Comparison of ENCODE assay signal across 24 cellular contexts in the genomic region with DNA sequence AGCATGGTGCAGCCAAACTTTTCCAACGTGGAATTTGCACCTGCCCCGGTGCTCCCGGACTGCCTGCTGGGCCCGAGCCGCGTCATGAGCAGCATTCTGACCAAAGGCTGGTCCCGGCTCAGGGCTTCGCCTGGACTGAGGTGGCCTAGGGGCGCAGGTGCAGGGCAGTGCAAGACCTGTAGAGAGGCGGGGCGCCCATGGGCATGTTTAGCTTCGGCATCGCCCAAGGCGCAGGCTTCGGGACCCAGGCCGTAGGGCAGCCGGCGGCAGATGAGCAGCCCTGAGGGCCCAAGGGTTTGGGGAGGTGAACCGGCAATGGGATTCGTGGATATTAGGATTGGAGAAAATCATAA. TPM values are rescaled to one million over a fixed set of nuclear protein-coding genes. Genes with fewer than 3 reads are reported as not detected.
DNase-seq lines count a peak whose midpoint lies in the region; ATAC-seq, FAIRE-seq and TF ChIP-seq lines count a peak whose summit lies in the region.
"Had no signal": no experiment of that assay in that cellular context is flagged by ENCODE, and none has a peak within 500 bp of the region (broad histone marks: within the 10 kb centered on the region; RNA-seq: fewer than 3 reads in every experiment).

No MANE protein-coding gene starts in this region.

- no peak for ATAC-seq in activated CD8-positive, alpha-beta memory T cell treated with anti-CD3 and anti-CD28 coated beads, Interleukin-2, amount 10 ng/mL, durations not matched to agents 7 days and 5 days
- ATAC-seq in activated T-helper 17 cell treated with anti-CD3 and anti-CD28 coated beads, Interleukin-2, amount 50 U/mL, for 72 hours (replicated peaks), result no peak
- ATAC-seq in naive thymus-derived CD4-positive, alpha-beta T cell, result no peak

- intact Hi-C loops in naive thymus-derived CD4-positive, alpha-beta T cell (cut with micrococcal nuclease), result loop anchor here in 1 of 2 donors (1.0 to 2.0 kb wide), 5 partner anchors 35 to 167 kb away; partner anchors contain the start of genes ALKBH6, SDHAF1, THAP8 and WDR62

- DNase-seq in activated CD8-positive, alpha-beta memory T cell treated with anti-CD3 and anti-CD28 coated beads for 24 hours, result peak; percentile 58
- DNase-seq in activated CD8-positive, alpha-beta memory T cell treated with anti-CD3 and anti-CD28 coated beads, Interleukin-2, amount 10 ng/mL, durations not matched to agents 7 days and 5 days, result no peak
- DNase-seq in CD8-positive, alpha-beta memory T cell, result no peak
- no peak for DNase-seq in naive thymus-derived CD4-positive, alpha-beta T cell
- DNase-seq in stimulated activated CD4-positive, alpha-beta T cell treated with anti-CD3 and anti-CD28 coated beads, Interleukin-4, amount 100 ng/mL, for 4 hours, result no peak
- no peak for DNase-seq in NCI-H524 treated with DMSO at 0.1 percent for 48 hours (lab: John Stamatoyannopoulos, UW)
- no peak for DNase-seq in H54 (ENCODE audit: insufficient read length, low spot score)
- DNase-seq: activated CD4-positive, alpha-beta T cell treated with anti-CD3 and anti-CD28 coated beads for 1 hour; activated CD8-positive, alpha-beta memory T cell treated with anti-CD3 and anti-CD28 coated beads, Interleukin-2, amount 50 U/mL, for 48 hours; activated gamma-delta T cell treated with Interleukin-2 at 50 U/mL for 16 hours; anterior cingulate cortex; dermis blood vessel endothelial cell; DMS 273 treated with DMSO at 0.1 percent for 48 hours; Kasumi-1; nephron progenitor cell; PC-3; SHP77 treated with DMSO at 0.1 percent for 48 hours; uterus had no signal

- POLR2A ChIA-PET in CD8-positive, alpha-beta memory T cell (lab: Charles Lee), result no interaction called here
- POLR2A ChIA-PET in naive thymus-derived CD4-positive, alpha-beta T cell (lab: Charles Lee), result no interaction called here

- no peaks in the 10 kb centered on the region for H3K9me3 Mint-ChIP-seq in activated CD8-positive, alpha-beta memory T cell treated with anti-CD3 and anti-CD28 coated beads, Interleukin-2, amount 10 ng/mL, durations not matched to agents 7 days and 5 days (ENCODE audit: low read depth)
- no peaks in the 10 kb centered on the region for H3K9me3 Mint-ChIP-seq in CD8-positive, alpha-beta memory T cell
- no peaks in the 10 kb centered on the region for H3K9me3 Mint-ChIP-seq in activated T-helper 17 cell treated with anti-CD3 and anti-CD28 coated beads, Interleukin-2, amount 50 U/mL, for 72 hours
- peaks cover 0 to 6% (median 0%) of the 10 kb centered on the region in 11 donors for H3K9me3 Mint-ChIP-seq in naive thymus-derived CD4-positive, alpha-beta T cell

- H3K36me3 ChIP-seq in CD8-positive, alpha-beta memory T cell (ENCODE audit: insufficient read depth, low read length), result no peaks in the 10 kb centered on the region
- no peaks in the 10 kb centered on the region for H3K36me3 ChIP-seq in naive thymus-derived CD4-positive, alpha-beta T cell (ENCODE audit: control insufficient read depth in 2 of 3, insufficient read depth in 3 of 3, low read length in 3 of 3)
- H3K36me3 ChIP-seq: cardiac muscle cell, uterus had no signal

- peak overlapping the region; percentile 36 for H3K4me3 ChIP-seq in CD8-positive, alpha-beta memory T cell (ENCODE audit: low read length)
- H3K4me3 ChIP-seq in naive thymus-derived CD4-positive, alpha-beta T cell (ENCODE audit: low read length), result peak overlapping the region; percentile 79
- H3K4me3 ChIP-seq: cardiac muscle cell, uterus had no signal

- H3K9me3 ChIP-seq in CD8-positive, alpha-beta memory T cell (ENCODE audit: low read length), result no peaks in the 10 kb centered on the region
- no peaks in the 10 kb centered on the region for H3K9me3 ChIP-seq in naive thymus-derived CD4-positive, alpha-beta T cell (ENCODE audit: control insufficient read depth in 2 of 3, low read length in 3 of 3)
- H3K9me3 ChIP-seq: uterus had no signal

- FAIRE-seq in H54 (lab: Jason Lieb, UNC), result no peak
- FAIRE-seq: G401.6, TTC549 had no signal

- H3K4me1 ChIP-seq in CD8-positive, alpha-beta memory T cell (ENCODE audit: insufficient read depth, low read length), result peaks cover 38% of the 10 kb centered on the region
- H3K4me1 ChIP-seq in naive thymus-derived CD4-positive, alpha-beta T cell (ENCODE audit: control insufficient read depth in 2 of 2, insufficient read depth in 2 of 2, low read length in 2 of 2), result peaks cover 18 to 33% of the 10 kb centered on the region in 2 donors

- CTCF ChIA-PET in activated CD8-positive, alpha-beta memory T cell treated with anti-CD3 and anti-CD28 coated beads, Interleukin-2, amount 10 ng/mL, durations not matched to agents 7 days and 5 days (lab: Charles Lee), result interaction anchor here (1.1 kb wide), 1 partner anchor 93 kb away, joined by 3 read pairs; no protein-coding TSS in a partner anchor
- CTCF ChIA-PET in CD8-positive, alpha-beta memory T cell (lab: Charles Lee), result interaction anchor here (0.8 kb wide), 1 partner anchor 36 kb away, joined by 3 read pairs; no protein-coding TSS in a partner anchor
- CTCF ChIA-PET in naive thymus-derived CD4-positive, alpha-beta T cell (lab: Charles Lee), result interaction anchor here (1.0 to 2.9 kb wide), 4 partner anchors 10 to 93 kb away, joined by 3 to 28 read pairs (median 6); no protein-coding TSS in a partner anchor

- H3K27ac ChIP-seq in CD8-positive, alpha-beta memory T cell (ENCODE audit: low read depth, low read length), result no peak overlapping the region
- no peak overlapping the region for H3K27ac ChIP-seq in naive thymus-derived CD4-positive, alpha-beta T cell (ENCODE audit: low read depth, low read length)
- H3K27ac ChIP-seq: C4-2B, cardiac muscle cell, uterus had no signal

- TF ChIP-seq POLR2A in H54 (IDR thresholded peaks at IDR 0.05; ENCODE audit: low read depth, low read length), result no peak

- H3K4me3 Mint-ChIP-seq in activated CD8-positive, alpha-beta memory T cell treated with anti-CD3 and anti-CD28 coated beads, Interleukin-2, amount 10 ng/mL, durations not matched to agents 7 days and 5 days, result no peak overlapping the region
- H3K4me3 Mint-ChIP-seq in CD8-positive, alpha-beta memory T cell, result peak overlapping the region in 6 of 7 donors; percentile 70 to 79 (median 72)
- peak overlapping the region; percentile 74 for H3K4me3 Mint-ChIP-seq in activated T-helper 17 cell treated with anti-CD3 and anti-CD28 coated beads, Interleukin-2, amount 50 U/mL, for 72 hours
- peak overlapping the region; percentile 28 to 83 (median 76) for H3K4me3 Mint-ChIP-seq in naive thymus-derived CD4-positive, alpha-beta T cell
- H3K4me3 Mint-ChIP-seq: nephron progenitor cell had no signal

- H3K4me1 Mint-ChIP-seq in activated CD8-positive, alpha-beta memory T cell treated with anti-CD3 and anti-CD28 coated beads, Interleukin-2, amount 10 ng/mL, durations not matched to agents 7 days and 5 days, result peaks cover 15% of the 10 kb centered on the region
- peaks cover 26 to 51% (median 33%) of the 10 kb centered on the region in 3 donors for H3K4me1 Mint-ChIP-seq in CD8-positive, alpha-beta memory T cell
- H3K4me1 Mint-ChIP-seq in activated T-helper 17 cell treated with anti-CD3 and anti-CD28 coated beads, Interleukin-2, amount 50 U/mL, for 72 hours, result peaks cover 7% of the 10 kb centered on the region
- peaks cover 16 to 50% (median 39%) of the 10 kb centered on the region in 7 donors for H3K4me1 Mint-ChIP-seq in naive thymus-derived CD4-positive, alpha-beta T cell
- H3K4me1 Mint-ChIP-seq: nephron progenitor cell had no signal

- no peaks in the 10 kb centered on the region for H3K27me3 ChIP-seq in CD8-positive, alpha-beta memory T cell (ENCODE audit: insufficient read depth, low read length, poor library complexity, severe bottlenecking)
- H3K27me3 ChIP-seq in naive thymus-derived CD4-positive, alpha-beta T cell (ENCODE audit: control insufficient read depth in 2 of 2, insufficient read depth in 2 of 2, low read length in 2 of 2), result no peaks in the 10 kb centered on the region

- H3K27ac Mint-ChIP-seq in activated CD8-positive, alpha-beta memory T cell treated with anti-CD3 and anti-CD28 coated beads, Interleukin-2, amount 10 ng/mL, durations not matched to agents 7 days and 5 days, result no peak overlapping the region
- H3K27ac Mint-ChIP-seq in CD8-positive, alpha-beta memory T cell, result peak overlapping the region in 1 of 8 donors; percentile 48
- no peak overlapping the region for H3K27ac Mint-ChIP-seq in activated T-helper 17 cell treated with anti-CD3 and anti-CD28 coated beads, Interleukin-2, amount 50 U/mL, for 72 hours
- H3K27ac Mint-ChIP-seq in naive thymus-derived CD4-positive, alpha-beta T cell, result peak overlapping the region in 1 of 9 donors; percentile 8
- H3K27ac Mint-ChIP-seq: nephron progenitor cell had no signal

- H3K36me3 Mint-ChIP-seq in activated CD8-positive, alpha-beta memory T cell treated with anti-CD3 and anti-CD28 coated beads, Interleukin-2, amount 10 ng/mL, durations not matched to agents 7 days and 5 days, result peaks cover 3% of the 10 kb centered on the region
- H3K36me3 Mint-ChIP-seq in CD8-positive, alpha-beta memory T cell, result no peaks in the 10 kb centered on the region
- no peaks in the 10 kb centered on the region for H3K36me3 Mint-ChIP-seq in activated T-helper 17 cell treated with anti-CD3 and anti-CD28 coated beads, Interleukin-2, amount 50 U/mL, for 72 hours (ENCODE audit: low read depth)
- peaks cover 0 to 9% (median 0%) of the 10 kb centered on the region in 5 donors for H3K36me3 Mint-ChIP-seq in naive thymus-derived CD4-positive, alpha-beta T cell

- H3K27me3 Mint-ChIP-seq in activated CD8-positive, alpha-beta memory T cell treated with anti-CD3 and anti-CD28 coated beads, Interleukin-2, amount 10 ng/mL, durations not matched to agents 7 days and 5 days, result peaks cover 38% of the 10 kb centered on the region
- peaks cover 0 to 4% of the 10 kb centered on the region in 2 donors for H3K27me3 Mint-ChIP-seq in CD8-positive, alpha-beta memory T cell
- no peaks in the 10 kb centered on the region for H3K27me3 Mint-ChIP-seq in activated T-helper 17 cell treated with anti-CD3 and anti-CD28 coated beads, Interleukin-2, amount 50 U/mL, for 72 hours
- H3K27me3 Mint-ChIP-seq in naive thymus-derived CD4-positive, alpha-beta T cell, result peaks cover 0 to 33% (median 0%) of the 10 kb centered on the region in 5 donors

RNA-seq across cellular contexts. Expression of gene LRFN3, which starts 23.8 kb away (rescaled TPM):
- total RNA-seq in activated CD8-positive, alpha-beta memory T cell treated with anti-CD3 and anti-CD28 coated beads, Interleukin-2, amount 10 ng/mL, durations not matched to agents 7 days and 5 days, result 10 to 100 TPM; 11.9 TPM
- 10 to 100 TPM; 12.4 to 12.5 TPM for total RNA-seq in CD8-positive, alpha-beta memory T cell
- 3.0 TPM for polyA plus RNA-seq in CD8-positive, alpha-beta memory T cell
- total RNA-seq in activated T-helper 17 cell treated with anti-CD3 and anti-CD28 coated beads, Interleukin-2, amount 50 U/mL, for 72 hours, result 10 to 100 TPM in 1 of 2 donors, 1 to 10 TPM in 1; 9.8 to 15.1 TPM
- 10 to 100 TPM in 3 of 5 experiments, 1 to 10 TPM in 2; 5.7 to 14.9 (median 11.6) TPM for total RNA-seq in naive thymus-derived CD4-positive, alpha-beta T cell
- 1 to 10 TPM; 1.2 to 2.4 TPM for polyA plus RNA-seq in naive thymus-derived CD4-positive, alpha-beta T cell

RNA-seq across cellular contexts. Expression of gene SDHAF1, which starts 35.0 kb away (rescaled TPM):
- 10 to 100 TPM; 19.8 to 20.2 TPM for total RNA-seq in activated CD8-positive, alpha-beta memory T cell treated with anti-CD3 and anti-CD28 coated beads, Interleukin-2, amount 10 ng/mL, durations not matched to agents 7 days and 5 days
- total RNA-seq in CD8-positive, alpha-beta memory T cell, result 10 to 100 TPM; 21.0 to 21.9 TPM
- 54.2 TPM for polyA plus RNA-seq in CD8-positive, alpha-beta memory T cell
- total RNA-seq in activated T-helper 17 cell treated with anti-CD3 and anti-CD28 coated beads, Interleukin-2, amount 50 U/mL, for 72 hours, result 10 to 100 TPM; 17.5 to 26.0 TPM
- total RNA-seq in naive thymus-derived CD4-positive, alpha-beta T cell, result 10 to 100 TPM in 3 of 5 experiments, 1 to 10 TPM in 2; 7.8 to 26.1 (median 17.8) TPM
- 10 to 100 TPM; 29.9 to 58.1 TPM for polyA plus RNA-seq in naive thymus-derived CD4-positive, alpha-beta T cell

RNA-seq across cellular contexts. Expression of gene SYNE4, which starts 48.7 kb away (rescaled TPM):
- 1 to 10 TPM; 1.4 to 3.2 TPM for total RNA-seq in activated CD8-positive, alpha-beta memory T cell treated with anti-CD3 and anti-CD28 coated beads, Interleukin-2, amount 10 ng/mL, durations not matched to agents 7 days and 5 days
- 1 to 10 TPM; 1.2 to 1.9 TPM for total RNA-seq in CD8-positive, alpha-beta memory T cell
- polyA plus RNA-seq in CD8-positive, alpha-beta memory T cell, result not detected
- total RNA-seq in activated T-helper 17 cell treated with anti-CD3 and anti-CD28 coated beads, Interleukin-2, amount 50 U/mL, for 72 hours, result 1 to 10 TPM; 1.5 to 3.9 TPM
- 1 to 10 TPM; 1.7 to 5.4 (median 3.8) TPM for total RNA-seq in naive thymus-derived CD4-positive, alpha-beta T cell
- polyA plus RNA-seq in naive thymus-derived CD4-positive, alpha-beta T cell, result under 1 TPM in 1 of 2 donors, not detected in 1; 0.14 TPM
- total RNA-seq: HT1080 had no signal

RNA-seq across cellular contexts. Expression of gene TYROBP, which starts 51.8 kb away (rescaled TPM):
- total RNA-seq in activated CD8-positive, alpha-beta memory T cell treated with anti-CD3 and anti-CD28 coated beads, Interleukin-2, amount 10 ng/mL, durations not matched to agents 7 days and 5 days, result under 1 TPM in 1 of 2 experiments, not detected in 1; 0.96 TPM
- total RNA-seq in CD8-positive, alpha-beta memory T cell, result 1 to 10 TPM; 6.4 to 6.8 TPM
- 96.2 TPM for polyA plus RNA-seq in CD8-positive, alpha-beta memory T cell
- total RNA-seq in activated T-helper 17 cell treated with anti-CD3 and anti-CD28 coated beads, Interleukin-2, amount 50 U/mL, for 72 hours, result not detected
- 100 to 1,000 TPM in 1 of 5 experiments, 10 to 100 TPM in 3, not detected in 1; 15.1 to 428 (median 35.6) TPM for total RNA-seq in naive thymus-derived CD4-positive, alpha-beta T cell
- 1 to 10 TPM; 2.3 to 3.7 TPM for polyA plus RNA-seq in naive thymus-derived CD4-positive, alpha-beta T cell
- total RNA-seq: cardiac muscle cell, dermis blood vessel endothelial cell, HT1080, PC-3 had no signal
- polyA plus RNA-seq: cardiac muscle cell had no signal

RNA-seq across cellular contexts. Expression of gene ALKBH6, which starts 54.1 kb away (rescaled TPM):
- total RNA-seq in activated CD8-positive, alpha-beta memory T cell treated with anti-CD3 and anti-CD28 coated beads, Interleukin-2, amount 10 ng/mL, durations not matched to agents 7 days and 5 days, result 10 to 100 TPM; 41.0 to 44.7 TPM
- 10 to 100 TPM; 37.2 to 41.3 TPM for total RNA-seq in CD8-positive, alpha-beta memory T cell
- 21.2 TPM for polyA plus RNA-seq in CD8-positive, alpha-beta memory T cell
- 10 to 100 TPM; 39.1 to 69.6 TPM for total RNA-seq in activated T-helper 17 cell treated with anti-CD3 and anti-CD28 coated beads, Interleukin-2, amount 50 U/mL, for 72 hours
- 10 to 100 TPM; 32.6 to 60.6 (median 49.3) TPM for total RNA-seq in naive thymus-derived CD4-positive, alpha-beta T cell
- 10 to 100 TPM; 19.1 to 34.1 TPM for polyA plus RNA-seq in naive thymus-derived CD4-positive, alpha-beta T cell
